In the genomic region with DNA sequence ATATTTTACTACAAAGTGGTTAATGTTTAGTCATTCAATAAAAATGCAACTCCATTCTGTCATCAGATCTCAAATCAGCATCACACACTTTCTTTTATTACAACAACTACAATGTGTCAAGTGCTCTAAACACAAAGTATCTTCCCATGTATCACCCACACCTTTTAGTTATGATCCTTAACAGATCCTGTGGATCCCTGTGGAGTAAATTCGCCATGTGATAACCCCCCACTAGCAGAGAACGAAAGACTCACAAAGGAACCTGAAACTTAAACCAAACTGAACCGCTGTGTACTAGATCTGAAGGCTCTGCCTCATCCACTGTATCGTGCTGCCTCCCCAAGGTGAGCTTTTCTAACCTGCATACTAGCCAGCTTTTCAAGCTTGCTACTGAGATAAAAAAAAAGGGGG, we compare ENCODE assay signal across 8 cellular contexts. TPM values are rescaled to one million over a fixed set of nuclear protein-coding genes. Genes with fewer than 3 reads are reported as not detected.
DNase-seq lines count a peak whose midpoint lies in the region; ATAC-seq and TF ChIP-seq lines count a peak whose summit lies in the region.

No MANE protein-coding gene starts in this region.

- no peaks in the 10 kb centered on the region for H3K27me3 Mint-ChIP-seq in activated naive CD8-positive, alpha-beta T cell treated with anti-CD3 and anti-CD28 coated beads, Interleukin-2, amount 50 U/mL, for 24 hours

- ATAC-seq in HG02763 (IDR thresholded peaks at IDR 0.05; ENCODE audit: unreplicated experiment): peak; percentile 14
- no peak for ATAC-seq in activated naive CD8-positive, alpha-beta T cell treated with anti-CD3 and anti-CD28 coated beads, Interleukin-2, amount 50 U/mL, for 24 hours
- ATAC-seq in upper lobe of right lung: no peak

- H3K4me3 ChIP-seq in upper lobe of right lung (peak overlapping the region; percentile 76), tibial artery (peak overlapping the region in 1 of 2 donors; percentile 59)

- H3K27me3 ChIP-seq in upper lobe of right lung: no peaks in the 10 kb centered on the region
- H3K27me3 ChIP-seq in tibial artery: no peaks in the 10 kb centered on the region

- no peaks in the 10 kb centered on the region for H3K9me3 Mint-ChIP-seq in activated naive CD8-positive, alpha-beta T cell treated with anti-CD3 and anti-CD28 coated beads, Interleukin-2, amount 50 U/mL, for 24 hours

- H3K4me3 Mint-ChIP-seq in activated naive CD8-positive, alpha-beta T cell treated with anti-CD3 and anti-CD28 coated beads, Interleukin-2, amount 50 U/mL, for 24 hours: peak overlapping the region; percentile 89

- H3K27ac Mint-ChIP-seq in activated naive CD8-positive, alpha-beta T cell treated with anti-CD3 and anti-CD28 coated beads, Interleukin-2, amount 50 U/mL, for 24 hours: no peak overlapping the region

- intact Hi-C loops in upper lobe of right lung (cut with DNase I) (no loop called here), tibial artery (cut with DNase I; ENCODE audit: low total_unique reads) (no loop called here)

- peaks cover 27% of the 10 kb centered on the region for H3K4me1 Mint-ChIP-seq in activated naive CD8-positive, alpha-beta T cell treated with anti-CD3 and anti-CD28 coated beads, Interleukin-2, amount 50 U/mL, for 24 hours

- DNase-seq in activated T-cell treated with anti-CD3 and anti-CD28 coated beads for 24 hours (ENCODE audit: low read depth): peak; percentile 13
- no peak for DNase-seq in activated T-cell treated with anti-CD3 and anti-CD28 coated beads for 4 hours
- peak; percentile 30 for DNase-seq in NCI-H748 (lab: John Stamatoyannopoulos, UW; ENCODE audit: unreplicated experiment)
- no peak for DNase-seq in activated naive CD8-positive, alpha-beta T cell treated with anti-CD3 and anti-CD28 coated beads, Interleukin-2, amount 50 U/mL, for 24 hours
- DNase-seq in iris pigment epithelial cell (ENCODE audit: low read depth): peak; percentile 59
- DNase-seq in upper lobe of right lung: no peak
- no peak for DNase-seq in tibial artery

- no peaks in the 10 kb centered on the region for H3K36me3 ChIP-seq in upper lobe of right lung
- no peaks in the 10 kb centered on the region for H3K36me3 ChIP-seq in tibial artery

- H3K9me3 ChIP-seq in upper lobe of right lung: no peaks in the 10 kb centered on the region
- H3K9me3 ChIP-seq in tibial artery: no peaks in the 10 kb centered on the region

- peaks cover 28% of the 10 kb centered on the region for H3K4me1 ChIP-seq in upper lobe of right lung
- H3K4me1 ChIP-seq in tibial artery: peaks cover 0 to 12% (median 9%) of the 10 kb centered on the region in 4 donors

- no peak overlapping the region for H3K27ac ChIP-seq in upper lobe of right lung
- peak overlapping the region in 1 of 2 donors; percentile 84 for H3K27ac ChIP-seq in tibial artery

- TF ChIP-seq CTCF in upper lobe of right lung (IDR thresholded peaks at IDR 0.05): no peak
- no peak for TF ChIP-seq CTCF in tibial artery (IDR thresholded peaks at IDR 0.05)

- H3K36me3 Mint-ChIP-seq in activated naive CD8-positive, alpha-beta T cell treated with anti-CD3 and anti-CD28 coated beads, Interleukin-2, amount 50 U/mL, for 24 hours (ENCODE audit: low read depth): peaks cover 2% of the 10 kb centered on the region

RNA-seq across cellular contexts. Expression of gene DPY19L1, which starts 1.8 kb away (rescaled TPM):
- total RNA-seq in upper lobe of right lung: 52.0 TPM

Comparison
In these comparisons a context has a peak if more than half of its experiments do, and no peak if none do; other contexts are left out.
1. DNase-seq: peak in activated T-cell treated with anti-CD3 and anti-CD28 coated beads for 24 hours (single experiment), NCI-H748 (single experiment) and iris pigment epithelial cell (single experiment); none in activated T-cell treated with anti-CD3 and anti-CD28 coated beads for 4 hours (single experiment), activated naive CD8-positive, alpha-beta T cell treated with anti-CD3 and anti-CD28 coated beads, Interleukin-2, amount 50 U/mL, for 24 hours (single experiment), upper lobe of right lung (single experiment) and tibial artery (0 of 2).